ENCODE assay signal across 17 cellular contexts in the genomic region with DNA sequence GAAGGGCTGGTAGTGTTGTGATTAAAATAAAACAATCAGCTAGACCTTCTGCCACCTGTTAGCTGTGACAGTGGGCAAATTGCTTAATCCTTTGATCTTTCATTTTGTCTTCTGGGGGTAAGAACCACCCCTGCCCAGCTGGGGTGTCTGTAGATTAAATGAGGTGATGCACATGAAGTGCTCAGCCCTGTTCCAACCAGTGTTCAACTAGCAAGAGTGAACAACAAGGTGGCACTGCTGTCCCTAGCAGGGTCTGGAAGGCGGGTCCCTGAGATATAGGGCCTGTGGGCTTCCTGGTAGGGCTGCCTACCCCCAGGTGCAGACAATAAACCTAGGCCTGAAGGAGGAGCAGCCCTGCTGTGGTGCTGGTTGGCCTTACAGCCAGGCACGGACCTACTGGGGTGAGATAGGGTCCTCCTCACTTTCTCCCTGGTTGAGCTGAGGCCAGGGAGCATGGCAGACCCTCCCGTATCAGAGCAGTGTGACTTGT.
DNase-seq lines count a peak whose midpoint lies in the region; ATAC-seq, FAIRE-seq and TF ChIP-seq lines count a peak whose summit lies in the region.
"Had no signal": no experiment of that assay in that cellular context is flagged by ENCODE, and none has a peak within 500 bp of the region (broad histone marks: within the 10 kb centered on the region; RNA-seq: fewer than 3 reads in every experiment).

No MANE protein-coding gene starts in this region.

- no peaks in the 10 kb centered on the region; the same call in 1 of the 2 replicates for H4K20me1 ChIP-seq in K562 (replicated peaks; ENCODE audit: control insufficient read depth, insufficient read depth, low read length)

- no peak for TF ChIP-seq EP300 in K562 (IDR thresholded peaks at IDR 0.05; ENCODE audit: low read length)

- H3K9ac ChIP-seq in K562 (ENCODE audit: insufficient read depth in 1 of 2, low read depth in 2 of 2, low read length in 2 of 2) = peak overlapping the region in 1 of 2 experiments; percentile 75; a peak in 2 of 4 replicates
- H3K9ac ChIP-seq: GM23248 had no signal

- H3K27ac ChIP-seq in K562 (ENCODE audit: extremely low read depth, low read depth, low read length) = no peak overlapping the region
- no peak overlapping the region for H3K27ac ChIP-seq in spleen
- H3K27ac ChIP-seq: 22Rv1, GM23248, right atrium auricular region had no signal

- POLR2A ChIA-PET in K562 (lab: Yijun Ruan, JAX) = interaction anchor here (0.6 to 0.8 kb wide), 2 partner anchors 9 to 34 kb away, joined by 3 read pairs; no protein-coding TSS in a partner anchor

- no peak for TF ChIP-seq RAD21 in K562 (CRISPR knock-in tag; conservative IDR thresholded peaks at IDR 0.05 in 1 of 2, IDR thresholded peaks at IDR 0.05 in 1 of 2)

- no peak overlapping the region for H2AFZ ChIP-seq in K562 (ENCODE audit: low read depth, low read length)
- H2AFZ ChIP-seq: GM23248 had no signal

- H3K36me3 ChIP-seq in K562 (ENCODE audit: control insufficient read depth, insufficient read depth, low read length) (no peaks in the 10 kb centered on the region), spleen (no peaks in the 10 kb centered on the region)
- H3K36me3 ChIP-seq: right atrium auricular region had no signal

- peak; percentile 23 for DNase-seq in NCI-H1092 treated with DMSO at 0.1 percent for 48 hours (lab: John Stamatoyannopoulos, UW)
- DNase-seq in NCI-H1092 (lab: John Stamatoyannopoulos, UW) = no peak
- peak; percentile 23 for DNase-seq in NCI-H2029 treated with DMSO at 0.1 percent for 48 hours (lab: John Stamatoyannopoulos, UW)
- no peak for DNase-seq in K562 (ENCODE audit: extremely low read depth in 1 of 4, low spot score in 3 of 4)
- DNase-seq in spleen = peak; percentile 36
- DNase-seq in AG08395 (ENCODE audit: low spot score) = no peak
- no peak for DNase-seq in effector memory CD8-positive, alpha-beta T cell
- DNase-seq: activated CD8-positive, alpha-beta memory T cell treated with anti-CD3 and anti-CD28 coated beads for 24 hours; GM23248; T1000 had no signal

- H3K9me1 ChIP-seq in K562 (ENCODE audit: control insufficient read depth, insufficient read depth, low read length) = no peaks in the 10 kb centered on the region

- no peak for FAIRE-seq in K562 (lab: Jason Lieb, UNC)
- FAIRE-seq: D721Med had no signal

- in situ Hi-C loops in K562 (cut with MboI) = no loop called here

- H3K9me3 Mint-ChIP-seq in effector memory CD8-positive, alpha-beta T cell = no peaks in the 10 kb centered on the region
- H3K9me3 Mint-ChIP-seq: central memory CD8-positive, alpha-beta T cell had no signal

- no peak overlapping the region for H3K4me2 ChIP-seq in K562 (ENCODE audit: insufficient read depth, low read length)

- peaks cover 13 to 22% of the 10 kb centered on the region in 2 donors for H3K4me1 Mint-ChIP-seq in effector memory CD8-positive, alpha-beta T cell (ENCODE audit: low read depth in 2 of 2)

- H3K27me3 Mint-ChIP-seq in effector memory CD8-positive, alpha-beta T cell = no peaks in the 10 kb centered on the region
- H3K27me3 Mint-ChIP-seq: activated naive CD8-positive, alpha-beta T cell; central memory CD8-positive, alpha-beta T cell had no signal

- H3K4me1 ChIP-seq in K562 (replicated peaks in 1 of 2; ENCODE audit: control insufficient read depth in 2 of 2, insufficient read depth in 2 of 2, low read length in 2 of 2) = peaks cover 12 to 13% of the 10 kb centered on the region in 2 experiments; a peak in 3 of 5 replicates
- peaks cover 9 to 30% (median 13%) of the 10 kb centered on the region in 6 donors for H3K4me1 ChIP-seq in spleen

- WGBS in K562 (ENCODE audit: insufficient coverage, low coverage, missing lambda C conversion rate) = 69% methylated on average over 3 of the region's 3 CpGs
- 74 to 90% (median 81%) methylated on average over 3 of the region's 3 CpGs for WGBS in spleen, 5 donors

- intact Hi-C loops in K562 (cut with micrococcal nuclease) = loop anchor here (5.0 kb wide), 1 partner anchor 191 kb away; a partner anchor contains a TSS
- intact Hi-C loops in spleen (cut with DNase I; ENCODE audit: low total_unique reads) = loop anchor here (5.0 to 10.0 kb wide), 2 partner anchors 114 to 196 kb away; a partner anchor contains a TSS

- BruUV-seq in K562 (replicated peaks; lab: Mats Ljungman, UMichigan) = no TSS peak

- H3K4me3 Mint-ChIP-seq in effector memory CD8-positive, alpha-beta T cell = no peak overlapping the region
- H3K4me3 Mint-ChIP-seq: activated naive CD8-positive, alpha-beta T cell; central memory CD8-positive, alpha-beta T cell had no signal

- CTCF ChIA-PET in K562 (lab: Yijun Ruan, JAX; ENCODE audit: low intra/inter-chr PET ratio) = no interaction called here

- TF ChIP-seq CTCF in K562 (IDR thresholded peaks at IDR 0.05 in 2 of 3, conservative IDR thresholded peaks at IDR 0.05 in 1 of 3; ENCODE audit: insufficient read depth in 2 of 3, low read depth in 1 of 3, low read length in 3 of 3) (no peak), spleen (IDR thresholded peaks at IDR 0.05 in 8 of 11, conservative IDR thresholded peaks at IDR 0.05 in 3 of 11) (no peak)

- H3K4me3 ChIP-seq in K562 = no peak overlapping the region
- H3K4me3 ChIP-seq in spleen = no peak overlapping the region
- H3K4me3 ChIP-seq: GM23248, right atrium auricular region had no signal

- H3K79me2 ChIP-seq in K562 (ENCODE audit: control insufficient read depth, insufficient read depth, low read length) = no peaks in the 10 kb centered on the region

- TF ChIP-seq POLR2A in K562 (conservative IDR thresholded peaks at IDR 0.05) (no peak), spleen (IDR thresholded peaks at IDR 0.05) (no peak)

- H3K27me3 ChIP-seq in K562 (ENCODE audit: control insufficient read depth in 2 of 2, insufficient read depth in 2 of 2, low read length in 2 of 2) = no peaks in the 10 kb centered on the region
- no peaks in the 10 kb centered on the region for H3K27me3 ChIP-seq in spleen (replicated peaks in 1 of 7)
- H3K27me3 ChIP-seq: right atrium auricular region had no signal

- peaks cover 6% of the 10 kb centered on the region for H3K36me3 Mint-ChIP-seq in effector memory CD8-positive, alpha-beta T cell (ENCODE audit: insufficient read depth)
- H3K36me3 Mint-ChIP-seq: activated naive CD8-positive, alpha-beta T cell had no signal

- ATAC-seq in K562 (no peak), HG02571 (IDR thresholded peaks at IDR 0.05; ENCODE audit: unreplicated experiment) (no peak)
- ATAC-seq in effector memory CD8-positive, alpha-beta T cell (replicated peaks) = no peak
- ATAC-seq: Panc1 had no signal

- peak overlapping the region in 1 of 2 donors; percentile 16 for H3K27ac Mint-ChIP-seq in effector memory CD8-positive, alpha-beta T cell
- H3K27ac Mint-ChIP-seq: activated naive CD8-positive, alpha-beta T cell had no signal

- H3K9me3 ChIP-seq in K562 (replicated peaks; ENCODE audit: control insufficient read depth, insufficient read depth, low read depth, low read length) (no peaks in the 10 kb centered on the region), spleen (no peaks in the 10 kb centered on the region)
- H3K9me3 ChIP-seq: right atrium auricular region had no signal

TF ChIP-seq in K562, 482 proteins besides CTCF, POLR2A, EP300 and RAD21:
- peak; percentile 21; the same call in 1 of the 2 replicates for TF ChIP-seq LEF1 (IDR thresholded peaks at IDR 0.05)
- TF ChIP-seq ZBED1 (IDR thresholded peaks at IDR 0.05) = no peak
- no peak for TF ChIP-seq BRCA1 (IDR thresholded peaks at IDR 0.05)
- TF ChIP-seq BRCA1 (CRISPR knock-in tag; IDR thresholded peaks at IDR 0.05) = 0 out of 2 replicates have a peak, but pooled peaks have one; percentile 38

Comparison
In these comparisons a context has a peak if more than half of its experiments do, and no peak if none do; other contexts are left out.
1. DNase-seq: peak in NCI-H1092 treated with DMSO at 0.1 percent for 48 hours (single experiment), NCI-H2029 treated with DMSO at 0.1 percent for 48 hours (single experiment) and spleen (single experiment); none in NCI-H1092 (single experiment), K562 (0 of 4), AG08395 (single experiment) and effector memory CD8-positive, alpha-beta T cell (0 of 3).